ENCODE assay signal across 1 cellular context in the genomic region with DNA sequence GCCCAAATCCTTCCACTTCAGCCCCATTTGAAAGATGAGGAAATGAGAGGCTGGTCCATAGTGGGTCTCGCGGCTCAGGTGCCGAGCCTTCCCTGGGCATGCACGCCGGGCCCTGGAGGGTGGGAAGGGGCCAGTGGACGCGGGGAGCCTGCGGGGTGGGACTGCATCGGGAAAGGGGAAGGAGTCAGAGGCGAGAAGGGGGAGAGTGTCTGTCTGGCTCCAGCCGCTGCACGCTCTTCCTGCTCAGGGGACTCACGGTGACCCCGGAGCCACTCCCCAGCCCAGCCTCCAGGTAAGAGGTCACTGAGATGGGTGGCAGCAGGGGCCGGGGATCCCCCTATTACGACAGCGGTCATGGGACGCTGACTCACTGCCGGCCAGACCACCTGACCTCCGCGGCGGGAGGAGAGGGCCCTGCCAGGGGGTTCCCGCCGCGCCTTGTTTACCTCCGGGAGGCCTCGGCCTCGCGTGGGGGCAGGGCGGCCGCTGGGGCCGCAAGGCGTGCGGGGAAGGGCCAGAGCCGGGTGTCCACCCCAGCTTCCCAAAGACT.
TF ChIP-seq lines count a peak whose summit lies in the region.

No MANE protein-coding gene starts in this region.

TF ChIP-seq in HepG2, 621 proteins besides CTCF, POLR2A, EP300 and RAD21 (continued from another document and continues in another):
- TF ChIP-seq, protein P1, sequence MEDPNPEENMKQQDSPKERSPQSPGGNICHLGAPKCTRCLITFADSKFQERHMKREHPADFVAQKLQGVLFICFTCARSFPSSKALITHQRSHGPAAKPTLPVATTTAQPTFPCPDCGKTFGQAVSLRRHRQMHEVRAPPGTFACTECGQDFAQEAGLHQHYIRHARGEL (CRISPR knock-in tag; IDR thresholded peaks at IDR 0.05), result 0 out of 2 replicates have a peak, but pooled peaks have one; percentile 15
- TF ChIP-seq THAP11 (CRISPR knock-in tag; IDR thresholded peaks at IDR 0.05) (peak; percentile 83), YEATS2 (CRISPR knock-in tag; IDR thresholded peaks at IDR 0.05; ENCODE audit: borderline replicate concordance) (peak; percentile 85), ISL2 (CRISPR knock-in tag; IDR thresholded peaks at IDR 0.05) (peak; percentile 78), SNAPC2 (CRISPR knock-in tag; IDR thresholded peaks at IDR 0.05) (peak; percentile 86; the same call in 1 of the 2 replicates), ASH2L (IDR thresholded peaks at IDR 0.05; ENCODE audit: insufficient read length, low read depth, low read length) (peak; percentile 52), ZNF44 (CRISPR knock-in tag; IDR thresholded peaks at IDR 0.05) (no peak), CEBPB (IDR thresholded peaks at IDR 0.05; ENCODE audit: borderline replicate concordance, low read depth, low read length) (peak; percentile 86), ARHGAP35 (CRISPR knock-in tag; IDR thresholded peaks at IDR 0.05; ENCODE audit: borderline replicate concordance) (no peak; the same call in 1 of the 2 replicates), ZNF749 (CRISPR knock-in tag; IDR thresholded peaks at IDR 0.05; ENCODE audit: borderline replicate concordance) (peak; percentile 91; the same call in 1 of the 2 replicates), SRSF4 (IDR thresholded peaks at IDR 0.05; ENCODE audit: low read depth, low read length, poor library complexity, severe bottlenecking) (no peak), ZFP41 (CRISPR knock-in tag; IDR thresholded peaks at IDR 0.05; ENCODE audit: borderline replicate concordance) (no peak; the same call in 1 of the 2 replicates), SAFB2 (CRISPR knock-in tag; IDR thresholded peaks at IDR 0.05; ENCODE audit: borderline replicate concordance, low read depth) (peak; percentile 91), ZNF737 (CRISPR knock-in tag; IDR thresholded peaks at IDR 0.05; ENCODE audit: borderline replicate concordance) (no peak; the same call in 1 of the 2 replicates), MYNN (CRISPR knock-in tag; IDR thresholded peaks at IDR 0.05; ENCODE audit: low read depth) (no peak), ZNF709 (CRISPR knock-in tag; IDR thresholded peaks at IDR 0.05) (no peak; the same call in 1 of the 2 replicates), NR2F6 (IDR thresholded peaks at IDR 0.05) (peak; percentile 90), NR2F6 (CRISPR knock-in tag; IDR thresholded peaks at IDR 0.05) (peak; percentile 97), REPIN1 (CRISPR knock-in tag; IDR thresholded peaks at IDR 0.05; ENCODE audit: borderline replicate concordance, low read depth) (peak; percentile 75), ARNTL (CRISPR knock-in tag; IDR thresholded peaks at IDR 0.05) (peak; percentile 78; the same call in 1 of the 2 replicates), NFYB (CRISPR knock-in tag; IDR thresholded peaks at IDR 0.05) (no peak; the same call in 1 of the 2 replicates), BCL6 (CRISPR knock-in tag; IDR thresholded peaks at IDR 0.05) (peak; percentile 85), ZNF10 (CRISPR knock-in tag; IDR thresholded peaks at IDR 0.05; ENCODE audit: borderline replicate concordance, low read depth) (no peak), ZNF253 (CRISPR knock-in tag; IDR thresholded peaks at IDR 0.05; ENCODE audit: borderline replicate concordance) (no peak), DMAP1 (CRISPR knock-in tag; IDR thresholded peaks at IDR 0.05) (peak; percentile 81; the same call in 1 of the 2 replicates), FOXP1 (IDR thresholded peaks at IDR 0.05) (peak; percentile 67), FOXP1 (CRISPR knock-in tag; IDR thresholded peaks at IDR 0.05) (peak; percentile 88), CCAR2 (optimal IDR thresholded peaks at IDR 0.05; ENCODE audit: low read depth, low read length) (no peak), DNMT1 (CRISPR knock-in tag; IDR thresholded peaks at IDR 0.05) (peak; percentile 90), ZNF333 (CRISPR knock-in tag; IDR thresholded peaks at IDR 0.05; ENCODE audit: borderline replicate concordance) (no peak), ZNF33B (CRISPR knock-in tag; IDR thresholded peaks at IDR 0.05) (no peak), NR2F1 (CRISPR knock-in tag; IDR thresholded peaks at IDR 0.05) (peak; percentile 78 to 87), POLR2AphosphoS5 (IDR thresholded peaks at IDR 0.05; ENCODE audit: low read depth, low read length) (peak; percentile 76), ZBTB42 (CRISPR knock-in tag; IDR thresholded peaks at IDR 0.05) (0 out of 2 replicates have a peak, but pooled peaks have one; percentile 66), IRF2 (CRISPR knock-in tag; IDR thresholded peaks at IDR 0.05) (peak; percentile 51; the same call in 1 of the 2 replicates), KDM2A (CRISPR knock-in tag; IDR thresholded peaks at IDR 0.05; ENCODE audit: borderline replicate concordance, low read depth) (peak; percentile 97), POLR2AphosphoS2 (IDR thresholded peaks at IDR 0.05; ENCODE audit: low read depth, low read length) (no peak), ZFP82 (CRISPR knock-in tag; IDR thresholded peaks at IDR 0.05; ENCODE audit: borderline replicate concordance) (no peak; the same call in 1 of the 2 replicates), ZNF879 (CRISPR knock-in tag; IDR thresholded peaks at IDR 0.05) (no peak), EHMT2 (IDR thresholded peaks at IDR 0.05; ENCODE audit: borderline replicate concordance, low read depth, low read length) (no peak), NCOR1 (IDR thresholded peaks at IDR 0.05; ENCODE audit: borderline replicate concordance, low read length) (peak; percentile 76; the same call in 1 of the 2 replicates), SKI (IDR thresholded peaks at IDR 0.05; ENCODE audit: partially characterized antibody) (peak; percentile 93), ZNF556 (CRISPR knock-in tag; IDR thresholded peaks at IDR 0.05; ENCODE audit: borderline replicate concordance) (peak; percentile 94; the same call in 1 of the 2 replicates), ZNF160 (CRISPR knock-in tag; IDR thresholded peaks at IDR 0.05) (0 out of 2 replicates have a peak, but pooled peaks have one; percentile 49), ZNF251 (CRISPR knock-in tag; IDR thresholded peaks at IDR 0.05) (no peak; the same call in 1 of the 2 replicates), ZNF235 (CRISPR knock-in tag; IDR thresholded peaks at IDR 0.05; ENCODE audit: borderline replicate concordance) (0 out of 2 replicates have a peak, but pooled peaks have one; percentile 20), TAF15 (IDR thresholded peaks at IDR 0.05; ENCODE audit: low read depth, low read length, poor library complexity, severe bottlenecking) (peak; percentile 94)
- TF ChIP-seq, protein P2, sequence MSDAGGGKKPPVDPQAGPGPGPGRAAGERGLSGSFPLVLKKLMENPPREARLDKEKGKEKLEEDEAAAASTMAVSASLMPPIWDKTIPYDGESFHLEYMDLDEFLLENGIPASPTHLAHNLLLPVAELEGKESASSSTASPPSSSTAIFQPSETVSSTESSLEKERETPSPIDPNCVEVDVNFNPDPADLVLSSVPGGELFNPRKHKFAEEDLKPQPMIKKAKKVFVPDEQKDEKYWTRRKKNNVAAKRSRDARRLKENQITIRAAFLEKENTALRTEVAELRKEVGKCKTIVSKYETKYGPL (CRISPR knock-in tag; IDR thresholded peaks at IDR 0.05), result no peak
- TF ChIP-seq, protein P3, sequence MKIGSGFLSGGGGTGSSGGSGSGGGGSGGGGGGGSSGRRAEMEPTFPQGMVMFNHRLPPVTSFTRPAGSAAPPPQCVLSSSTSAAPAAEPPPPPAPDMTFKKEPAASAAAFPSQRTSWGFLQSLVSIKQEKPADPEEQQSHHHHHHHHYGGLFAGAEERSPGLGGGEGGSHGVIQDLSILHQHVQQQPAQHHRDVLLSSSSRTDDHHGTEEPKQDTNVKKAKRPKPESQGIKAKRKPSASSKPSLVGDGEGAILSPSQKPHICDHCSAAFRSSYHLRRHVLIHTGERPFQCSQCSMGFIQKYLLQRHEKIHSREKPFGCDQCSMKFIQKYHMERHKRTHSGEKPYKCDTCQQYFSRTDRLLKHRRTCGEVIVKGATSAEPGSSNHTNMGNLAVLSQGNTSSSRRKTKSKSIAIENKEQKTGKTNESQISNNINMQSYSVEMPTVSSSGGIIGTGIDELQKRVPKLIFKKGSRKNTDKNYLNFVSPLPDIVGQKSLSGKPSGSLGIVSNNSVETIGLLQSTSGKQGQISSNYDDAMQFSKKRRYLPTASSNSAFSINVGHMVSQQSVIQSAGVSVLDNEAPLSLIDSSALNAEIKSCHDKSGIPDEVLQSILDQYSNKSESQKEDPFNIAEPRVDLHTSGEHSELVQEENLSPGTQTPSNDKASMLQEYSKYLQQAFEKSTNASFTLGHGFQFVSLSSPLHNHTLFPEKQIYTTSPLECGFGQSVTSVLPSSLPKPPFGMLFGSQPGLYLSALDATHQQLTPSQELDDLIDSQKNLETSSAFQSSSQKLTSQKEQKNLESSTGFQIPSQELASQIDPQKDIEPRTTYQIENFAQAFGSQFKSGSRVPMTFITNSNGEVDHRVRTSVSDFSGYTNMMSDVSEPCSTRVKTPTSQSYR (CRISPR knock-in tag; IDR thresholded peaks at IDR 0.05; ENCODE audit: borderline replicate concordance), result peak; percentile 97
- TF ChIP-seq, protein P4, sequence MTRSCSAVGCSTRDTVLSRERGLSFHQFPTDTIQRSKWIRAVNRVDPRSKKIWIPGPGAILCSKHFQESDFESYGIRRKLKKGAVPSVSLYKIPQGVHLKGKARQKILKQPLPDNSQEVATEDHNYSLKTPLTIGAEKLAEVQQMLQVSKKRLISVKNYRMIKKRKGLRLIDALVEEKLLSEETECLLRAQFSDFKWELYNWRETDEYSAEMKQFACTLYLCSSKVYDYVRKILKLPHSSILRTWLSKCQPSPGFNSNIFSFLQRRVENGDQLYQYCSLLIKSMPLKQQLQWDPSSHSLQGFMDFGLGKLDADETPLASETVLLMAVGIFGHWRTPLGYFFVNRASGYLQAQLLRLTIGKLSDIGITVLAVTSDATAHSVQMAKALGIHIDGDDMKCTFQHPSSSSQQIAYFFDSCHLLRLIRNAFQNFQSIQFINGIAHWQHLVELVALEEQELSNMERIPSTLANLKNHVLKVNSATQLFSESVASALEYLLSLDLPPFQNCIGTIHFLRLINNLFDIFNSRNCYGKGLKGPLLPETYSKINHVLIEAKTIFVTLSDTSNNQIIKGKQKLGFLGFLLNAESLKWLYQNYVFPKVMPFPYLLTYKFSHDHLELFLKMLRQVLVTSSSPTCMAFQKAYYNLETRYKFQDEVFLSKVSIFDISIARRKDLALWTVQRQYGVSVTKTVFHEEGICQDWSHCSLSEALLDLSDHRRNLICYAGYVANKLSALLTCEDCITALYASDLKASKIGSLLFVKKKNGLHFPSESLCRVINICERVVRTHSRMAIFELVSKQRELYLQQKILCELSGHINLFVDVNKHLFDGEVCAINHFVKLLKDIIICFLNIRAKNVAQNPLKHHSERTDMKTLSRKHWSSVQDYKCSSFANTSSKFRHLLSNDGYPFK (CRISPR knock-in tag; IDR thresholded peaks at IDR 0.05; ENCODE audit: borderline replicate concordance), result no peak
- TF ChIP-seq, protein P5, sequence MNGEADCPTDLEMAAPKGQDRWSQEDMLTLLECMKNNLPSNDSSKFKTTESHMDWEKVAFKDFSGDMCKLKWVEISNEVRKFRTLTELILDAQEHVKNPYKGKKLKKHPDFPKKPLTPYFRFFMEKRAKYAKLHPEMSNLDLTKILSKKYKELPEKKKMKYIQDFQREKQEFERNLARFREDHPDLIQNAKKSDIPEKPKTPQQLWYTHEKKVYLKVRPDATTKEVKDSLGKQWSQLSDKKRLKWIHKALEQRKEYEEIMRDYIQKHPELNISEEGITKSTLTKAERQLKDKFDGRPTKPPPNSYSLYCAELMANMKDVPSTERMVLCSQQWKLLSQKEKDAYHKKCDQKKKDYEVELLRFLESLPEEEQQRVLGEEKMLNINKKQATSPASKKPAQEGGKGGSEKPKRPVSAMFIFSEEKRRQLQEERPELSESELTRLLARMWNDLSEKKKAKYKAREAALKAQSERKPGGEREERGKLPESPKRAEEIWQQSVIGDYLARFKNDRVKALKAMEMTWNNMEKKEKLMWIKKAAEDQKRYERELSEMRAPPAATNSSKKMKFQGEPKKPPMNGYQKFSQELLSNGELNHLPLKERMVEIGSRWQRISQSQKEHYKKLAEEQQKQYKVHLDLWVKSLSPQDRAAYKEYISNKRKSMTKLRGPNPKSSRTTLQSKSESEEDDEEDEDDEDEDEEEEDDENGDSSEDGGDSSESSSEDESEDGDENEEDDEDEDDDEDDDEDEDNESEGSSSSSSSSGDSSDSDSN (CRISPR knock-in tag; IDR thresholded peaks at IDR 0.05), result peak; percentile 92
- TF ChIP-seq, protein P6, sequence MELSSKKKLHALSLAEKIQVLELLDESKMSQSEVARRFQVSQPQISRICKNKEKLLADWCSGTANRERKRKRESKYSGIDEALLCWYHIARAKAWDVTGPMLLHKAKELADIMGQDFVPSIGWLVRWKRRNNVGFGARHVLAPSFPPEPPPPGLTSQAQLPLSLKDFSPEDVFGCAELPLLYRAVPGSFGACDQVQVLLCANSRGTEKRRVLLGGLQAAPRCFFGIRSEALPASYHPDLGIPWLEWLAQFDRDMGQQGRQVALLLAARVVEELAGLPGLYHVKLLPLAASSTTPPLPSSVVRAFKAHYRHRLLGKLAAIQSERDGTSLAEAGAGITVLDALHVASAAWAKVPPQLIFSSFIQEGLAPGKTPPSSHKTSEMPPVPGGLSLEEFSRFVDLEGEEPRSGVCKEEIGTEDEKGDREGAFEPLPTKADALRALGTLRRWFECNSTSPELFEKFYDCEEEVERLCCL (CRISPR knock-in tag; IDR thresholded peaks at IDR 0.05; ENCODE audit: borderline replicate concordance), result 0 out of 2 replicates have a peak, but pooled peaks have one; percentile 9
- TF ChIP-seq, protein P7, sequence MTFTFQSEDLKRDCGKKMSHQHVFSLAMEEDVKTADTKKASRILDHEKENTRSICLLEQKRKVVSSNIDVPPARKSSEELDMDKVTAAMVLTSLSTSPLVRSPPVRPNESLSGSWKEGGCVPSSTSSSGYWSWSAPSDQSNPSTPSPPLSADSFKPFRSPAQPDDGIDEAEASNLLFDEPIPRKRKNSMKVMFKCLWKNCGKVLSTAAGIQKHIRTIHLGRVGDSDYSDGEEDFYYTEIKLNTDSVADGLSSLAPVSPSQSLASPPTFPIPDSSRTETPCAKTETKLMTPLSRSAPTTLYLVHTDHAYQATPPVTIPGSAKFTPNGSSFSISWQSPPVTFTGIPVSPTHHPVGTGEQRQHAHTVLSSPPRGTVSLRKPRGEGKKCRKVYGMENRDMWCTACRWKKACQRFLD (CRISPR knock-in tag; IDR thresholded peaks at IDR 0.05; ENCODE audit: borderline replicate concordance), result no peak
- TF ChIP-seq, protein P8, sequence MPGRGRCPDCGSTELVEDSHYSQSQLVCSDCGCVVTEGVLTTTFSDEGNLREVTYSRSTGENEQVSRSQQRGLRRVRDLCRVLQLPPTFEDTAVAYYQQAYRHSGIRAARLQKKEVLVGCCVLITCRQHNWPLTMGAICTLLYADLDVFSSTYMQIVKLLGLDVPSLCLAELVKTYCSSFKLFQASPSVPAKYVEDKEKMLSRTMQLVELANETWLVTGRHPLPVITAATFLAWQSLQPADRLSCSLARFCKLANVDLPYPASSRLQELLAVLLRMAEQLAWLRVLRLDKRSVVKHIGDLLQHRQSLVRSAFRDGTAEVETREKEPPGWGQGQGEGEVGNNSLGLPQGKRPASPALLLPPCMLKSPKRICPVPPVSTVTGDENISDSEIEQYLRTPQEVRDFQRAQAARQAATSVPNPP (CRISPR knock-in tag; IDR thresholded peaks at IDR 0.05), result peak; percentile 62; the same call in 1 of the 2 replicates
- TF ChIP-seq, protein P9, sequence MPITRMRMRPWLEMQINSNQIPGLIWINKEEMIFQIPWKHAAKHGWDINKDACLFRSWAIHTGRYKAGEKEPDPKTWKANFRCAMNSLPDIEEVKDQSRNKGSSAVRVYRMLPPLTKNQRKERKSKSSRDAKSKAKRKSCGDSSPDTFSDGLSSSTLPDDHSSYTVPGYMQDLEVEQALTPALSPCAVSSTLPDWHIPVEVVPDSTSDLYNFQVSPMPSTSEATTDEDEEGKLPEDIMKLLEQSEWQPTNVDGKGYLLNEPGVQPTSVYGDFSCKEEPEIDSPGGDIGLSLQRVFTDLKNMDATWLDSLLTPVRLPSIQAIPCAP (CRISPR knock-in tag; IDR thresholded peaks at IDR 0.05; ENCODE audit: low read depth), result peak; percentile 20; the same call in 1 of the 2 replicates
